In the genomic region with DNA sequence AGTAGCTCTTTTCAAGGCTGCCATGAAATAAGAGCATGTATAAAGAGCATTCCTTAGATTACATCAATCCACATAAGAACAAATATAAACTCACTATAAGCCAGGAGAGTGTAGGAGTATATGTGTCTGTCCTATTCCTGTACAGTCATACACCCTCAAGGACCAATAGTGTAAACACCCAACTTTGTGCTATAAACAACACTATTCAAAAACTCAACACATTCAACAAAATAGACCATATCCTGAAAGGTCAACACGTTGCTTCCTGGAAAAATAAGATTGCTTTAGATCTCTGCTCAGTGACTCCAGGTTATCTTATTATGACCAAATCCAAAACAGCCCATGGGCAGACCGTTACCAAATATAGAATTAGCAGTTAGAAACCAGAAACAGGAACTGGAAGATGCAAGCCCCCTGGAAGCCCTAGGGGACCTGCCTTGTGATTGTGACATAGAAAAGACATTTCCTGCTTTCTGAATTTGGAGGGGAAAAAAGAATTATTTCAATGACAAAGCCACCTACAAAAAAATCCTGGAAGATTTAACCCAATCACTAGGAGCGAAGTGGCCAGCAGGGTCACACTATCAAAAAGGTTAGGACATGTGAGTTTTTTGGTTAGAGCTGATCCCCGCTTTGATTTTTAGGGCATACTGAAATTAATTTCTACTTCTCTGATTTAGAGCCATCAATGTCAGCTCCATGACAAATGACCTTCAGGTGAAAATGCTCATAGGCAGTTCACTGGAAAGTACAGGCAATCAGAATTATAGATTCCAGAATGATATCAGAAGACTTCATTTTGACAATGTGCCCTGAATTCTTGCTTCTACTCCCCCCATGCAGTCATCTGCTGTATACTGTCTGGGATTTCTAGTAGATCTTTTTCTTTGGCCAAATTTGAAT, we compare ENCODE assay signal across 2 cellular contexts.
TF ChIP-seq lines count a peak whose summit lies in the region.

No MANE protein-coding gene starts in this region.

TF ChIP-seq in IMR-90, 13 proteins besides CTCF, POLR2A, EP300 and RAD21:
- TF ChIP-seq SMC3 (IDR thresholded peaks at IDR 0.05; ENCODE audit: low read depth, low read length) (no peak), BHLHE40 (IDR thresholded peaks at IDR 0.05; ENCODE audit: low read depth, low read length) (peak; percentile 58), CEBPB (IDR thresholded peaks at IDR 0.05; ENCODE audit: low read depth, low read length) (no peak), MAFK (IDR thresholded peaks at IDR 0.05; ENCODE audit: low read depth, low read length) (no peak), RCOR1 (IDR thresholded peaks at IDR 0.05; ENCODE audit: insufficient replicate concordance, low read length) (no peak), MAZ (IDR thresholded peaks at IDR 0.05; ENCODE audit: borderline replicate concordance, low read depth, low read length) (no peak), CHD1 (IDR thresholded peaks at IDR 0.05; ENCODE audit: low read depth, low read length) (no peak), FOS (IDR thresholded peaks at IDR 0.05; ENCODE audit: low read depth, low read length) (peak; percentile 31; the same call in 1 of the 2 replicates)
- TF ChIP-seq, protein P1, sequence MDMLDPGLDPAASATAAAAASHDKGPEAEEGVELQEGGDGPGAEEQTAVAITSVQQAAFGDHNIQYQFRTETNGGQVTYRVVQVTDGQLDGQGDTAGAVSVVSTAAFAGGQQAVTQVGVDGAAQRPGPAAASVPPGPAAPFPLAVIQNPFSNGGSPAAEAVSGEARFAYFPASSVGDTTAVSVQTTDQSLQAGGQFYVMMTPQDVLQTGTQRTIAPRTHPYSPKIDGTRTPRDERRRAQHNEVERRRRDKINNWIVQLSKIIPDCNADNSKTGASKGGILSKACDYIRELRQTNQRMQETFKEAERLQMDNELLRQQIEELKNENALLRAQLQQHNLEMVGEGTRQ (IDR thresholded peaks at IDR 0.05; ENCODE audit: low read depth, low read length), result no peak
- TF ChIP-seq, protein P2, sequence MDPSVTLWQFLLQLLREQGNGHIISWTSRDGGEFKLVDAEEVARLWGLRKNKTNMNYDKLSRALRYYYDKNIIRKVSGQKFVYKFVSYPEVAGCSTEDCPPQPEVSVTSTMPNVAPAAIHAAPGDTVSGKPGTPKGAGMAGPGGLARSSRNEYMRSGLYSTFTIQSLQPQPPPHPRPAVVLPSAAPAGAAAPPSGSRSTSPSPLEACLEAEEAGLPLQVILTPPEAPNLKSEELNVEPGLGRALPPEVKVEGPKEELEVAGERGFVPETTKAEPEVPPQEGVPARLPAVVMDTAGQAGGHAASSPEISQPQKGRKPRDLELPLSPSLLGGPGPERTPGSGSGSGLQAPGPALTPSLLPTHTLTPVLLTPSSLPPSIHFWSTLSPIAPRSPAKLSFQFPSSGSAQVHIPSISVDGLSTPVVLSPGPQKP (IDR thresholded peaks at IDR 0.05; ENCODE audit: borderline replicate concordance, low read depth, low read length), result no peak

TF ChIP-seq in GM12878, 131 proteins besides CTCF, POLR2A, EP300 and RAD21 (continues in another document):
- TF ChIP-seq NR2C1 (IDR thresholded peaks at IDR 0.05), result no peak
- TF ChIP-seq, protein P3, sequence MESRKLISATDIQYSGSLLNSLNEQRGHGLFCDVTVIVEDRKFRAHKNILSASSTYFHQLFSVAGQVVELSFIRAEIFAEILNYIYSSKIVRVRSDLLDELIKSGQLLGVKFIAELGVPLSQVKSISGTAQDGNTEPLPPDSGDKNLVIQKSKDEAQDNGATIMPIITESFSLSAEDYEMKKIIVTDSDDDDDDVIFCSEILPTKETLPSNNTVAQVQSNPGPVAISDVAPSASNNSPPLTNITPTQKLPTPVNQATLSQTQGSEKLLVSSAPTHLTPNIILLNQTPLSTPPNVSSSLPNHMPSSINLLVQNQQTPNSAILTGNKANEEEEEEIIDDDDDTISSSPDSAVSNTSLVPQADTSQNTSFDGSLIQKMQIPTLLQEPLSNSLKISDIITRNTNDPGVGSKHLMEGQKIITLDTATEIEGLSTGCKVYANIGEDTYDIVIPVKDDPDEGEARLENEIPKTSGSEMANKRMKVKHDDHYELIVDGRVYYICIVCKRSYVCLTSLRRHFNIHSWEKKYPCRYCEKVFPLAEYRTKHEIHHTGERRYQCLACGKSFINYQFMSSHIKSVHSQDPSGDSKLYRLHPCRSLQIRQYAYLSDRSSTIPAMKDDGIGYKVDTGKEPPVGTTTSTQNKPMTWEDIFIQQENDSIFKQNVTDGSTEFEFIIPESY (IDR thresholded peaks at IDR 0.05), result no peak
- peak; percentile 93 for TF ChIP-seq MYB (IDR thresholded peaks at IDR 0.05; ENCODE audit: borderline replicate concordance, low read depth, low read length)
- TF ChIP-seq, protein P4, sequence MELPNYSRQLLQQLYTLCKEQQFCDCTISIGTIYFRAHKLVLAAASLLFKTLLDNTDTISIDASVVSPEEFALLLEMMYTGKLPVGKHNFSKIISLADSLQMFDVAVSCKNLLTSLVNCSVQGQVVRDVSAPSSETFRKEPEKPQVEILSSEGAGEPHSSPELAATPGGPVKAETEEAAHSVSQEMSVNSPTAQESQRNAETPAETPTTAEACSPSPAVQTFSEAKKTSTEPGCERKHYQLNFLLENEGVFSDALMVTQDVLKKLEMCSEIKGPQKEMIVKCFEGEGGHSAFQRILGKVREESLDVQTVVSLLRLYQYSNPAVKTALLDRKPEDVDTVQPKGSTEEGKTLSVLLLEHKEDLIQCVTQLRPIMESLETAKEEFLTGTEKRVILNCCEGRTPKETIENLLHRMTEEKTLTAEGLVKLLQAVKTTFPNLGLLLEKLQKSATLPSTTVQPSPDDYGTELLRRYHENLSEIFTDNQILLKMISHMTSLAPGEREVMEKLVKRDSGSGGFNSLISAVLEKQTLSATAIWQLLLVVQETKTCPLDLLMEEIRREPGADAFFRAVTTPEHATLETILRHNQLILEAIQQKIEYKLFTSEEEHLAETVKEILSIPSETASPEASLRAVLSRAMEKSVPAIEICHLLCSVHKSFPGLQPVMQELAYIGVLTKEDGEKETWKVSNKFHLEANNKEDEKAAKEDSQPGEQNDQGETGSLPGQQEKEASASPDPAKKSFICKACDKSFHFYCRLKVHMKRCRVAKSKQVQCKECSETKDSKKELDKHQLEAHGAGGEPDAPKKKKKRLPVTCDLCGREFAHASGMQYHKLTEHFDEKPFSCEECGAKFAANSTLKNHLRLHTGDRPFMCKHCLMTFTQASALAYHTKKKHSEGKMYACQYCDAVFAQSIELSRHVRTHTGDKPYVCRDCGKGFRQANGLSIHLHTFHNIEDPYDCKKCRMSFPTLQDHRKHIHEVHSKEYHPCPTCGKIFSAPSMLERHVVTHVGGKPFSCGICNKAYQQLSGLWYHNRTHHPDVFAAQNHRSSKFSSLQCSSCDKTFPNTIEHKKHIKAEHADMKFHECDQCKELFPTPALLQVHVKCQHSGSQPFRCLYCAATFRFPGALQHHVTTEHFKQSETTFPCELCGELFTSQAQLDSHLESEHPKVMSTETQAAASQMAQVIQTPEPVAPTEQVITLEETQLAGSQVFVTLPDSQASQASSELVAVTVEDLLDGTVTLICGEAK (IDR thresholded peaks at IDR 0.05; ENCODE audit: borderline replicate concordance), result no peak
- no peak for TF ChIP-seq YBX1 (IDR thresholded peaks at IDR 0.05)
- TF ChIP-seq, protein P5, sequence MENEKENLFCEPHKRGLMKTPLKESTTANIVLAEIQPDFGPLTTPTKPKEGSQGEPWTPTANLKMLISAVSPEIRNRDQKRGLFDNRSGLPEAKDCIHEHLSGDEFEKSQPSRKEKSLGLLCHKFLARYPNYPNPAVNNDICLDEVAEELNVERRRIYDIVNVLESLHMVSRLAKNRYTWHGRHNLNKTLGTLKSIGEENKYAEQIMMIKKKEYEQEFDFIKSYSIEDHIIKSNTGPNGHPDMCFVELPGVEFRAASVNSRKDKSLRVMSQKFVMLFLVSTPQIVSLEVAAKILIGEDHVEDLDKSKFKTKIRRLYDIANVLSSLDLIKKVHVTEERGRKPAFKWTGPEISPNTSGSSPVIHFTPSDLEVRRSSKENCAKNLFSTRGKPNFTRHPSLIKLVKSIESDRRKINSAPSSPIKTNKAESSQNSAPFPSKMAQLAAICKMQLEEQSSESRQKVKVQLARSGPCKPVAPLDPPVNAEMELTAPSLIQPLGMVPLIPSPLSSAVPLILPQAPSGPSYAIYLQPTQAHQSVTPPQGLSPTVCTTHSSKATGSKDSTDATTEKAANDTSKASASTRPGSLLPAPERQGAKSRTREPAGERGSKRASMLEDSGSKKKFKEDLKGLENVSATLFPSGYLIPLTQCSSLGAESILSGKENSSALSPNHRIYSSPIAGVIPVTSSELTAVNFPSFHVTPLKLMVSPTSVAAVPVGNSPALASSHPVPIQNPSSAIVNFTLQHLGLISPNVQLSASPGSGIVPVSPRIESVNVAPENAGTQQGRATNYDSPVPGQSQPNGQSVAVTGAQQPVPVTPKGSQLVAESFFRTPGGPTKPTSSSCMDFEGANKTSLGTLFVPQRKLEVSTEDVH (IDR thresholded peaks at IDR 0.05; ENCODE audit: low read depth, partially characterized antibody), result no peak
- no peak for TF ChIP-seq NR2C2 (IDR thresholded peaks at IDR 0.05; ENCODE audit: borderline replicate concordance, control insufficient read depth, insufficient read length, low read depth)
- no peak for TF ChIP-seq LARP7 (IDR thresholded peaks at IDR 0.05)
- TF ChIP-seq, protein P6, sequence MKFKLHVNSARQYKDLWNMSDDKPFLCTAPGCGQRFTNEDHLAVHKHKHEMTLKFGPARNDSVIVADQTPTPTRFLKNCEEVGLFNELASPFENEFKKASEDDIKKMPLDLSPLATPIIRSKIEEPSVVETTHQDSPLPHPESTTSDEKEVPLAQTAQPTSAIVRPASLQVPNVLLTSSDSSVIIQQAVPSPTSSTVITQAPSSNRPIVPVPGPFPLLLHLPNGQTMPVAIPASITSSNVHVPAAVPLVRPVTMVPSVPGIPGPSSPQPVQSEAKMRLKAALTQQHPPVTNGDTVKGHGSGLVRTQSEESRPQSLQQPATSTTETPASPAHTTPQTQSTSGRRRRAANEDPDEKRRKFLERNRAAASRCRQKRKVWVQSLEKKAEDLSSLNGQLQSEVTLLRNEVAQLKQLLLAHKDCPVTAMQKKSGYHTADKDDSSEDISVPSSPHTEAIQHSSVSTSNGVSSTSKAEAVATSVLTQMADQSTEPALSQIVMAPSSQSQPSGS (IDR thresholded peaks at IDR 0.05; ENCODE audit: low read length), result peak; percentile 78
- no peak for TF ChIP-seq EZH2 (IDR thresholded peaks at IDR 0.05; ENCODE audit: borderline replicate concordance, control insufficient read depth, low read depth, low read length)
- TF ChIP-seq, protein P7, sequence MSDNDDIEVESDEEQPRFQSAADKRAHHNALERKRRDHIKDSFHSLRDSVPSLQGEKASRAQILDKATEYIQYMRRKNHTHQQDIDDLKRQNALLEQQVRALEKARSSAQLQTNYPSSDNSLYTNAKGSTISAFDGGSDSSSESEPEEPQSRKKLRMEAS (IDR thresholded peaks at IDR 0.05; ENCODE audit: low read depth, low read length), result no peak
- peak; percentile 50; the same call in 1 of the 2 replicates for TF ChIP-seq CHD2 (IDR thresholded peaks at IDR 0.05; ENCODE audit: borderline replicate concordance, low read depth, low read length)
- 0 out of 2 replicates have a peak, but pooled peaks have one; percentile 56 for TF ChIP-seq ATF7 (IDR thresholded peaks at IDR 0.05; ENCODE audit: low read depth)
- TF ChIP-seq, protein P8, sequence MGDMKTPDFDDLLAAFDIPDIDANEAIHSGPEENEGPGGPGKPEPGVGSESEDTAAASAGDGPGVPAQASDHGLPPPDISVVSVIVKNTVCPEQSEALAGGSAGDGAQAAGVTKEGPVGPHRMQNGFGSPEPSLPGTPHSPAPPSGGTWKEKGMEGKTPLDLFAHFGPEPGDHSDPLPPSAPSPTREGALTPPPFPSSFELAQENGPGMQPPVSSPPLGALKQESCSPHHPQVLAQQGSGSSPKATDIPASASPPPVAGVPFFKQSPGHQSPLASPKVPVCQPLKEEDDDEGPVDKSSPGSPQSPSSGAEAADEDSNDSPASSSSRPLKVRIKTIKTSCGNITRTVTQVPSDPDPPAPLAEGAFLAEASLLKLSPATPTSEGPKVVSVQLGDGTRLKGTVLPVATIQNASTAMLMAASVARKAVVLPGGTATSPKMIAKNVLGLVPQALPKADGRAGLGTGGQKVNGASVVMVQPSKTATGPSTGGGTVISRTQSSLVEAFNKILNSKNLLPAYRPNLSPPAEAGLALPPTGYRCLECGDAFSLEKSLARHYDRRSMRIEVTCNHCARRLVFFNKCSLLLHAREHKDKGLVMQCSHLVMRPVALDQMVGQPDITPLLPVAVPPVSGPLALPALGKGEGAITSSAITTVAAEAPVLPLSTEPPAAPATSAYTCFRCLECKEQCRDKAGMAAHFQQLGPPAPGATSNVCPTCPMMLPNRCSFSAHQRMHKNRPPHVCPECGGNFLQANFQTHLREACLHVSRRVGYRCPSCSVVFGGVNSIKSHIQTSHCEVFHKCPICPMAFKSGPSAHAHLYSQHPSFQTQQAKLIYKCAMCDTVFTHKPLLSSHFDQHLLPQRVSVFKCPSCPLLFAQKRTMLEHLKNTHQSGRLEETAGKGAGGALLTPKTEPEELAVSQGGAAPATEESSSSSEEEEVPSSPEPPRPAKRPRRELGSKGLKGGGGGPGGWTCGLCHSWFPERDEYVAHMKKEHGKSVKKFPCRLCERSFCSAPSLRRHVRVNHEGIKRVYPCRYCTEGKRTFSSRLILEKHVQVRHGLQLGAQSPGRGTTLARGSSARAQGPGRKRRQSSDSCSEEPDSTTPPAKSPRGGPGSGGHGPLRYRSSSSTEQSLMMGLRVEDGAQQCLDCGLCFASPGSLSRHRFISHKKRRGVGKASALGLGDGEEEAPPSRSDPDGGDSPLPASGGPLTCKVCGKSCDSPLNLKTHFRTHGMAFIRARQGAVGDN (IDR thresholded peaks at IDR 0.05), result no peak
- TF ChIP-seq TARDBP (IDR thresholded peaks at IDR 0.05; ENCODE audit: borderline replicate concordance), result no peak
- TF ChIP-seq BHLHE40 (IDR thresholded peaks at IDR 0.05; ENCODE audit: borderline replicate concordance in 1 of 2, low read depth in 2 of 2, low read length in 1 of 2), result no peak
- peak; percentile 51; the same call in 1 of the 3 replicates for TF ChIP-seq POU2F2 (IDR thresholded peaks at IDR 0.05; ENCODE audit: borderline replicate concordance, low read depth, low read length)
- TF ChIP-seq, protein P9, sequence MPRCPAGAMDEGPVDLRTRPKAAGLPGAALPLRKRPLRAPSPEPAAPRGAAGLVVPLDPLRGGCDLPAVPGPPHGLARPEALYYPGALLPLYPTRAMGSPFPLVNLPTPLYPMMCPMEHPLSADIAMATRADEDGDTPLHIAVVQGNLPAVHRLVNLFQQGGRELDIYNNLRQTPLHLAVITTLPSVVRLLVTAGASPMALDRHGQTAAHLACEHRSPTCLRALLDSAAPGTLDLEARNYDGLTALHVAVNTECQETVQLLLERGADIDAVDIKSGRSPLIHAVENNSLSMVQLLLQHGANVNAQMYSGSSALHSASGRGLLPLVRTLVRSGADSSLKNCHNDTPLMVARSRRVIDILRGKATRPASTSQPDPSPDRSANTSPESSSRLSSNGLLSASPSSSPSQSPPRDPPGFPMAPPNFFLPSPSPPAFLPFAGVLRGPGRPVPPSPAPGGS (IDR thresholded peaks at IDR 0.05; ENCODE audit: borderline replicate concordance, insufficient read depth, low read depth, low read length, poor library complexity, severe bottlenecking), result no peak
- no peak for TF ChIP-seq TAF1 (IDR thresholded peaks at IDR 0.05; ENCODE audit: borderline replicate concordance, low read depth, low read length)
- TF ChIP-seq ZNF207 (IDR thresholded peaks at IDR 0.05; ENCODE audit: borderline replicate concordance), result no peak
- TF ChIP-seq RAD51 (IDR thresholded peaks at IDR 0.05), result no peak; the same call in 1 of the 2 replicates
- TF ChIP-seq IKZF1 (conservative IDR thresholded peaks at IDR 0.05), result peak; percentile 95
- no peak for TF ChIP-seq NRF1 (conservative IDR thresholded peaks at IDR 0.05; ENCODE audit: low read depth, low read length)
- peak; percentile 95 for TF ChIP-seq IKZF2 (IDR thresholded peaks at IDR 0.05)
- TF ChIP-seq RB1 (IDR thresholded peaks at IDR 0.05; ENCODE audit: borderline replicate concordance), result no peak
